ENCODE assay signal across 1 cellular context in the genomic region with DNA sequence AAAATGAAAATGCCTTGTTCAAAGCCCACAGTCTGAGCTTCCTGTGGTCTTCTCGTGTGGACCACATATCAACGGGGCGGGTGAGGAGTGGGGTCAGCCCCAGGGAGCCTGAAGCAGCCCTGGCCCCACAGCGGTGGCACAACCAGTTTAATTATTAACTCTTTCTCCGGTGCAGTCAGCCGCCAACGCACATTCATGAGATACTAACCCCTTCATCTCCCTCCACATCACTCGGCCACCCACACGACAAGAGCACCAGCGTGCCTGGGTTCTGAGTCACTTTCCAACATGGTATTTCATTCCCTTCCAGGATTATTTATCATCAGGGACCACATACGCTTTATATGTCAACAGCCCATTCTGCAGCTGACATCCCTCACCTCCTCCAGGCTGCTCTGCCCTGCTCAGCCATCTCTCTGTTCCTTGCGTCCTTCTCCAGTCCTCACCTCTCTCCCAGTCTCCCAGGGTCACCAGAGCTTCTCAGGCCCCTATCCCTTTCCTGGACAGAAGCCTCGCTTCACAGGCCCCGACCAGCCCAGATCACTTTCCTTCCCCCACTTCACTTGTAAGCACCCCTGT.
A peak's percentile ranks its signal among the peaks of the same experiment; 100 is the strongest.
TF ChIP-seq lines count a peak whose summit lies in the region.

No MANE protein-coding gene starts in this region.

TF ChIP-seq in HepG2, 621 proteins besides CTCF, POLR2A, EP300 and RAD21 (continued from another document and continues in another):
- TF ChIP-seq, protein P1, sequence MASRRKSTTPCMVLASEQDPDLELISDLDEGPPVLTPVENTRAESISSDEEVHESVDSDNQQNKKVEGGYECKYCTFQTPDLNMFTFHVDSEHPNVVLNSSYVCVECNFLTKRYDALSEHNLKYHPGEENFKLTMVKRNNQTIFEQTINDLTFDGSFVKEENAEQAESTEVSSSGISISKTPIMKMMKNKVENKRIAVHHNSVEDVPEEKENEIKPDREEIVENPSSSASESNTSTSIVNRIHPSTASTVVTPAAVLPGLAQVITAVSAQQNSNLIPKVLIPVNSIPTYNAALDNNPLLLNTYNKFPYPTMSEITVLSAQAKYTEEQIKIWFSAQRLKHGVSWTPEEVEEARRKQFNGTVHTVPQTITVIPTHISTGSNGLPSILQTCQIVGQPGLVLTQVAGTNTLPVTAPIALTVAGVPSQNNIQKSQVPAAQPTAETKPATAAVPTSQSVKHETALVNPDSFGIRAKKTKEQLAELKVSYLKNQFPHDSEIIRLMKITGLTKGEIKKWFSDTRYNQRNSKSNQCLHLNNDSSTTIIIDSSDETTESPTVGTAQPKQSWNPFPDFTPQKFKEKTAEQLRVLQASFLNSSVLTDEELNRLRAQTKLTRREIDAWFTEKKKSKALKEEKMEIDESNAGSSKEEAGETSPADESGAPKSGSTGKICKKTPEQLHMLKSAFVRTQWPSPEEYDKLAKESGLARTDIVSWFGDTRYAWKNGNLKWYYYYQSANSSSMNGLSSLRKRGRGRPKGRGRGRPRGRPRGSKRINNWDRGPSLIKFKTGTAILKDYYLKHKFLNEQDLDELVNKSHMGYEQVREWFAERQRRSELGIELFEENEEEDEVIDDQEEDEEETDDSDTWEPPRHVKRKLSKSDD (CRISPR knock-in tag; IDR thresholded peaks at IDR 0.05; ENCODE audit: low read depth): no peak
- TF ChIP-seq ZNF776 (CRISPR knock-in tag; IDR thresholded peaks at IDR 0.05) (no peak), ZNF33A (CRISPR knock-in tag; IDR thresholded peaks at IDR 0.05; ENCODE audit: borderline replicate concordance) (no peak), NFE2 (CRISPR knock-in tag; IDR thresholded peaks at IDR 0.05) (no peak), HOXA7 (CRISPR knock-in tag; IDR thresholded peaks at IDR 0.05) (no peak), MXD3 (CRISPR knock-in tag; IDR thresholded peaks at IDR 0.05) (no peak), JARID2 (CRISPR knock-in tag; IDR thresholded peaks at IDR 0.05; ENCODE audit: insufficient replicate concordance) (no peak), ZNF17 (CRISPR knock-in tag; IDR thresholded peaks at IDR 0.05) (no peak), THRA (CRISPR knock-in tag; IDR thresholded peaks at IDR 0.05; ENCODE audit: borderline replicate concordance) (peak; percentile 9; the same call in 1 of the 2 replicates), HNRNPL (IDR thresholded peaks at IDR 0.05; ENCODE audit: low read depth, low read length) (no peak), BRF2 (CRISPR knock-in tag; IDR thresholded peaks at IDR 0.05) (0 out of 2 replicates have a peak, but pooled peaks have one; percentile 73), ZFYVE20 (CRISPR knock-in tag; IDR thresholded peaks at IDR 0.05; ENCODE audit: borderline replicate concordance, low read depth) (no peak), ZNF34 (CRISPR knock-in tag; IDR thresholded peaks at IDR 0.05; ENCODE audit: borderline replicate concordance) (no peak), HMGXB3 (CRISPR knock-in tag; IDR thresholded peaks at IDR 0.05; ENCODE audit: borderline replicate concordance) (no peak), GATA4 (IDR thresholded peaks at IDR 0.05; ENCODE audit: borderline replicate concordance, low read depth) (no peak; the same call in 1 of the 2 replicates), HOXA5 (CRISPR knock-in tag; IDR thresholded peaks at IDR 0.05) (peak; percentile 83; the same call in 1 of the 2 replicates), ZNF121 (CRISPR knock-in tag; IDR thresholded peaks at IDR 0.05) (no peak), ETV5 (CRISPR knock-in tag; IDR thresholded peaks at IDR 0.05; ENCODE audit: borderline replicate concordance) (peak; percentile 81), PBX3 (CRISPR knock-in tag; IDR thresholded peaks at IDR 0.05; ENCODE audit: borderline replicate concordance) (no peak), GTF2F1 (IDR thresholded peaks at IDR 0.05; ENCODE audit: low read length) (no peak), SP1 (IDR thresholded peaks at IDR 0.05) (no peak), SP1 (CRISPR knock-in tag; IDR thresholded peaks at IDR 0.05) (no peak), ZSCAN12 (CRISPR knock-in tag; IDR thresholded peaks at IDR 0.05) (no peak), NFYB (CRISPR knock-in tag; IDR thresholded peaks at IDR 0.05) (no peak), ZBTB49 (CRISPR knock-in tag; IDR thresholded peaks at IDR 0.05; ENCODE audit: borderline replicate concordance) (peak; percentile 59; the same call in 1 of the 2 replicates), ZFP1 (CRISPR knock-in tag; IDR thresholded peaks at IDR 0.05) (no peak), RAD51 (IDR thresholded peaks at IDR 0.05; ENCODE audit: borderline replicate concordance) (no peak), ZNF772 (CRISPR knock-in tag; IDR thresholded peaks at IDR 0.05) (peak; percentile 62; the same call in 1 of the 2 replicates), ZNF589 (CRISPR knock-in tag; conservative IDR thresholded peaks at IDR 0.05) (no peak), ZNF10 (CRISPR knock-in tag; IDR thresholded peaks at IDR 0.05; ENCODE audit: borderline replicate concordance, low read depth) (no peak)
- TF ChIP-seq, protein P2, sequence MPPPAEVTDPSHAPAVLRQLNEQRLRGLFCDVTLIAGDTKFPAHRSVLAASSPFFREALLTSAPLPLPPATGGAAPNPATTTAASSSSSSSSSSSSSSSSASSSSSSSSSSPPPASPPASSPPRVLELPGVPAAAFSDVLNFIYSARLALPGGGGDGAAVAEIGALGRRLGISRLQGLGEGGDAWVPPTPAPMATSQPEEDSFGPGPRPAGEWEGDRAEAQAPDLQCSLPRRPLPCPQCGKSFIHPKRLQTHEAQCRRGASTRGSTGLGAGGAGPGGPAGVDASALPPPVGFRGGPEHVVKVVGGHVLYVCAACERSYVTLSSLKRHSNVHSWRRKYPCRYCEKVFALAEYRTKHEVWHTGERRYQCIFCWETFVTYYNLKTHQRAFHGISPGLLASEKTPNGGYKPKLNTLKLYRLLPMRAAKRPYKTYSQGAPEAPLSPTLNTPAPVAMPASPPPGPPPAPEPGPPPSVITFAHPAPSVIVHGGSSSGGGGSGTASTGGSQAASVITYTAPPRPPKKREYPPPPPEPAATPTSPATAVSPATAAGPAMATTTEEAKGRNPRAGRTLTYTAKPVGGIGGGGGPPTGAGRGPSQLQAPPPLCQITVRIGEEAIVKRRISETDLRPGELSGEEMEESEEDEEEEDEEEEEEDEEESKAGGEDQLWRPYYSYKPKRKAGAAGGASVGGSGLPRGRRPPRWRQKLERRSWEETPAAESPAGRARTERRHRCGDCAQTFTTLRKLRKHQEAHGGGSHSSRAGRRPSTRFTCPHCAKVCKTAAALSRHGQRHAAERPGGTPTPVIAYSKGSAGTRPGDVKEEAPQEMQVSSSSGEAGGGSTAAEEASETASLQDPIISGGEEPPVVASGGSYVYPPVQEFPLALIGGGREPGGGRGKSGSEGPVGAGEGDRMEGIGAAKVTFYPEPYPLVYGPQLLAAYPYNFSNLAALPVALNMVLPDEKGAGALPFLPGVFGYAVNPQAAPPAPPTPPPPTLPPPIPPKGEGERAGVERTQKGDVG (CRISPR knock-in tag; IDR thresholded peaks at IDR 0.05; ENCODE audit: borderline replicate concordance): no peak
- TF ChIP-seq, protein P3, sequence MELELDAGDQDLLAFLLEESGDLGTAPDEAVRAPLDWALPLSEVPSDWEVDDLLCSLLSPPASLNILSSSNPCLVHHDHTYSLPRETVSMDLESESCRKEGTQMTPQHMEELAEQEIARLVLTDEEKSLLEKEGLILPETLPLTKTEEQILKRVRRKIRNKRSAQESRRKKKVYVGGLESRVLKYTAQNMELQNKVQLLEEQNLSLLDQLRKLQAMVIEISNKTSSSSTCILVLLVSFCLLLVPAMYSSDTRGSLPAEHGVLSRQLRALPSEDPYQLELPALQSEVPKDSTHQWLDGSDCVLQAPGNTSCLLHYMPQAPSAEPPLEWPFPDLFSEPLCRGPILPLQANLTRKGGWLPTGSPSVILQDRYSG (CRISPR knock-in tag; IDR thresholded peaks at IDR 0.05): no peak
- TF ChIP-seq, protein P4, sequence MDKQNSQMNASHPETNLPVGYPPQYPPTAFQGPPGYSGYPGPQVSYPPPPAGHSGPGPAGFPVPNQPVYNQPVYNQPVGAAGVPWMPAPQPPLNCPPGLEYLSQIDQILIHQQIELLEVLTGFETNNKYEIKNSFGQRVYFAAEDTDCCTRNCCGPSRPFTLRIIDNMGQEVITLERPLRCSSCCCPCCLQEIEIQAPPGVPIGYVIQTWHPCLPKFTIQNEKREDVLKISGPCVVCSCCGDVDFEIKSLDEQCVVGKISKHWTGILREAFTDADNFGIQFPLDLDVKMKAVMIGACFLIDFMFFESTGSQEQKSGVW (CRISPR knock-in tag; IDR thresholded peaks at IDR 0.05; ENCODE audit: borderline replicate concordance): no peak
